20 cellular contexts compared by ENCODE assay signal in the genomic region with DNA sequence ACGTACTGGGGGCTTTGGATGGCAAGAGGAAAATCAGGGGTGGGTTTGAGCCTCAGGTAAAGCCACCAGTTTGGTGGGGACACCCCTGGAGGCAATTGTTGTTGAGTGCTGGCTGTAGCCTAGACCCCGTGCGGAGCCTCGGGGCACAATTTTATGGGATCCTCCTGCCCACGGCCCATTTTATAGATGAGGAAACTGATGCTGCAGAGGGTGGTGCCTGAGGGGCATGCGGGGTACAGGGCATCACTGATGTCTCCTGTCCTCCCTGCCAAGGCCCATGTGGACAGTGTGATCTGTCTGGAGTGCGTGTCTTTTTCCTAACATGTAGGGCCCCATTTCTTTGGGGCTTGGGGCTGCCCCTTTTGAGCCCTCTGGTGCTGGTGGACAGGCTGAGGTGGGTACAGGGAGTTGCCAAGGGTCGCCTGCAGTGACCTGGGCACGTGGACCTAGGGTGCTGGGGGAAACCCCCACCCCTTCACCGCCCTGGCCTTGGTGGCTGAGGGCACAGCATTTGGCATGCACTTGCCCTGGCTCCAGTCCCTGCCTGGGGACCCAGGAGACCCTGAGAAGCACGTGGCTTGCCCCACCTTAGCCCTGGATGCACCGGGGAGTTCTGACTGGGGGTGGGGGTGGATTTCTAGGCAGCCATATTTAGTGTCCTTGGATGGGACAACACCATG. TPM values are rescaled to one million over a fixed set of nuclear protein-coding genes. Genes with fewer than 3 reads are reported as not detected.
DNase-seq lines count a peak whose midpoint lies in the region; ATAC-seq and TF ChIP-seq lines count a peak whose summit lies in the region.
"Had no signal": no experiment of that assay in that cellular context is flagged by ENCODE, and none has a peak within 500 bp of the region (broad histone marks: within the 10 kb centered on the region; RNA-seq: fewer than 3 reads in every experiment).

No MANE protein-coding gene starts in this region.

- peaks cover 19% of the 10 kb centered on the region for H3F3A ChIP-seq in PC-9 (ENCODE audit: insufficient read depth, low read depth)

- H3K4me2 ChIP-seq in PC-9 = no peak overlapping the region
- H3K4me2 ChIP-seq: GM23338 had no signal

- BruUV-seq in PC-9 (replicated peaks; lab: Mats Ljungman, UMichigan) = no TSS peak

- DNase-seq in Right ventricle myocardium superior (peak; percentile 56), mucosa of descending colon (peak in 2 of 3 donors; percentile 48 to 52), PC-9 (no peak), NCI-H1048 (lab: John Stamatoyannopoulos, UW) (no peak), HuH-7.5 (ENCODE audit: low spot score) (no peak)
- DNase-seq in activated T-helper 1 cell treated with anti-CD3 and anti-CD28 coated beads, Interleukin-12 subunit alpha, Interleukin-12 subunit beta, Interleukin-2, Interleukin-4 antibody, amounts not matched to agents 30 ng/mL and 10 ng/mL and 1 ng/mL, durations not matched to agents 14 hours and 24 hours and 36 hours (ENCODE audit: low spot score) = no peak
- DNase-seq: activated CD4-positive, alpha-beta T cell treated with anti-CD3 and anti-CD28 coated beads, Interleukin-2, amount 50 U/mL, for 4 hours; activated naive CD4-positive, alpha-beta T cell treated with Interleukin-2 at 50 U/mL for 16 hours; CD4-positive, alpha-beta T cell; DND-41; foreskin keratinocyte; NCI-H1694 treated with DMSO at 0.1 percent for 48 hours; stimulated activated CD4-positive, alpha-beta T cell treated with anti-CD3 and anti-CD28 coated beads, Interleukin-1b, Interleukin-23, amount 100 ng/mL, for 48 hours had no signal

- H3K9me2 ChIP-seq in PC-9 (ENCODE audit: insufficient read depth) = no peaks in the 10 kb centered on the region

- H3K36me3 ChIP-seq in mucosa of descending colon (ENCODE audit: low read depth) (no peaks in the 10 kb centered on the region), rectal smooth muscle tissue (ENCODE audit: control insufficient read depth, insufficient read depth, low read length) (no peaks in the 10 kb centered on the region), PC-9 (ENCODE audit: low read depth) (no peaks in the 10 kb centered on the region)
- H3K36me3 ChIP-seq: right lobe of liver, upper lobe of right lung had no signal

- H3K4me3 Mint-ChIP-seq in activated T-helper 1 cell treated with anti-CD3 and anti-CD28 coated beads, Interleukin-12 subunit alpha, Interleukin-12 subunit beta, Interleukin-2, Interleukin-4 antibody, amounts not matched to agents 30 ng/mL and 10 ng/mL and 1 ng/mL, durations not matched to agents 14 hours and 24 hours and 36 hours = no peak overlapping the region
- H3K4me3 Mint-ChIP-seq: CD4-positive, alpha-beta T cell; GM23338; stimulated activated naive CD8-positive, alpha-beta T cell treated with anti-CD3 and anti-CD28 coated beads, Interleukin-15, Interleukin-2, amounts not matched to agents 100 ng/mL and 50 ng/mL, for 24 hours had no signal

- H3K79me2 ChIP-seq in PC-9 (ENCODE audit: low read depth) = 0 out of 2 replicates have a peak, but pooled peaks cover 4% of the 10 kb centered on the region

- no peak overlapping the region for H3K9ac ChIP-seq in rectal smooth muscle tissue (ENCODE audit: low read length)

- H3K9me3 Mint-ChIP-seq in activated T-helper 1 cell treated with anti-CD3 and anti-CD28 coated beads, Interleukin-12 subunit alpha, Interleukin-12 subunit beta, Interleukin-2, Interleukin-4 antibody, amounts not matched to agents 30 ng/mL and 10 ng/mL and 1 ng/mL, durations not matched to agents 14 hours and 24 hours and 36 hours = no peaks in the 10 kb centered on the region
- H3K9me3 Mint-ChIP-seq: CD4-positive, alpha-beta T cell; GM23338 had no signal

- H3K4me3 ChIP-seq in mucosa of descending colon (no peak overlapping the region), rectal smooth muscle tissue (ENCODE audit: low read length) (no peak overlapping the region), PC-9 (no peak overlapping the region)
- H3K4me3 ChIP-seq: GM23338, lung, right lobe of liver, upper lobe of right lung had no signal

- CTCF ChIA-PET in PC-9 (lab: Charles Lee) = no interaction called here

- H3K27me3 ChIP-seq in rectal smooth muscle tissue (ENCODE audit: control insufficient read depth, insufficient read depth, low read length) (no peaks in the 10 kb centered on the region), PC-9 (ENCODE audit: insufficient read depth, low read depth) (no peaks in the 10 kb centered on the region)
- H3K27me3 ChIP-seq: right lobe of liver had no signal

- POLR2A ChIA-PET in PC-9 (lab: Charles Lee; ENCODE audit: unreplicated experiment) = no interaction called here

- no peaks in the 10 kb centered on the region for H3K36me3 Mint-ChIP-seq in activated T-helper 1 cell treated with anti-CD3 and anti-CD28 coated beads, Interleukin-12 subunit alpha, Interleukin-12 subunit beta, Interleukin-2, Interleukin-4 antibody, amounts not matched to agents 30 ng/mL and 10 ng/mL and 1 ng/mL, durations not matched to agents 14 hours and 24 hours and 36 hours (ENCODE audit: low read depth)

- H3K4me1 ChIP-seq in mucosa of descending colon (ENCODE audit: low read depth) = peaks cover 51% of the 10 kb centered on the region
- peaks cover 52% of the 10 kb centered on the region for H3K4me1 ChIP-seq in rectal smooth muscle tissue (ENCODE audit: control insufficient read depth, insufficient read depth, low read length)
- H3K4me1 ChIP-seq in PC-9 (replicated peaks; ENCODE audit: insufficient read depth) = peaks cover 10% of the 10 kb centered on the region
- H3K4me1 ChIP-seq: foreskin keratinocyte, right lobe of liver, upper lobe of right lung had no signal

- no peak overlapping the region for H2AFZ ChIP-seq in PC-9
- H2AFZ ChIP-seq: GM23338 had no signal

- H3K9me3 ChIP-seq in mucosa of descending colon (no peaks in the 10 kb centered on the region), PC-9 (ENCODE audit: insufficient read depth, low read depth) (no peaks in the 10 kb centered on the region)
- H3K9me3 ChIP-seq: right lobe of liver, upper lobe of right lung had no signal

- intact Hi-C loops in Right ventricle myocardium superior (cut with DNase I) = no loop called here
- intact Hi-C loops in mucosa of descending colon (cut with DNase I, micrococcal nuclease) = no loop called here
- intact Hi-C loops in activated T-helper 1 cell treated with anti-CD3 and anti-CD28 coated beads, Interleukin-12 subunit alpha, Interleukin-12 subunit beta, Interleukin-2, Interleukin-4 antibody, amounts not matched to agents 30 ng/mL and 10 ng/mL and 1 ng/mL, durations not matched to agents 14 hours and 24 hours and 36 hours (cut with micrococcal nuclease) = no loop called here
- intact Hi-C loops in PC-9 (cut with micrococcal nuclease; ENCODE audit: unreplicated experiment) = no loop called here

- H3K27ac ChIP-seq in angular gyrus (ENCODE audit: low read depth, low read length) (peak overlapping the region; percentile 72), rectal smooth muscle tissue (ENCODE audit: low read depth, low read length) (peak overlapping the region; percentile 57), PC-9 (no peak overlapping the region)
- H3K27ac ChIP-seq: foreskin keratinocyte, right lobe of liver, upper lobe of right lung had no signal

- no peak overlapping the region for H3K27ac Mint-ChIP-seq in activated T-helper 1 cell treated with anti-CD3 and anti-CD28 coated beads, Interleukin-12 subunit alpha, Interleukin-12 subunit beta, Interleukin-2, Interleukin-4 antibody, amounts not matched to agents 30 ng/mL and 10 ng/mL and 1 ng/mL, durations not matched to agents 14 hours and 24 hours and 36 hours
- H3K27ac Mint-ChIP-seq: CD4-positive, alpha-beta T cell; GM23338; stimulated activated naive CD8-positive, alpha-beta T cell treated with anti-CD3 and anti-CD28 coated beads, Interleukin-15, Interleukin-2, amounts not matched to agents 100 ng/mL and 50 ng/mL, for 24 hours had no signal

- TF ChIP-seq CTCF in mucosa of descending colon (IDR thresholded peaks at IDR 0.05) (no peak), PC-9 (conservative IDR thresholded peaks at IDR 0.05) (no peak)

- peaks cover 5% of the 10 kb centered on the region for H3K4me1 Mint-ChIP-seq in activated T-helper 1 cell treated with anti-CD3 and anti-CD28 coated beads, Interleukin-12 subunit alpha, Interleukin-12 subunit beta, Interleukin-2, Interleukin-4 antibody, amounts not matched to agents 30 ng/mL and 10 ng/mL and 1 ng/mL, durations not matched to agents 14 hours and 24 hours and 36 hours (ENCODE audit: low read depth)

- peak; percentile 31 for ATAC-seq in Right ventricle myocardium superior (ENCODE audit: poor library complexity)
- no peak for ATAC-seq in mucosa of descending colon
- ATAC-seq: foreskin keratinocyte, GM23338, upper lobe of right lung had no signal

- H3K27me3 Mint-ChIP-seq in activated T-helper 1 cell treated with anti-CD3 and anti-CD28 coated beads, Interleukin-12 subunit alpha, Interleukin-12 subunit beta, Interleukin-2, Interleukin-4 antibody, amounts not matched to agents 30 ng/mL and 10 ng/mL and 1 ng/mL, durations not matched to agents 14 hours and 24 hours and 36 hours (ENCODE audit: insufficient read depth) = no peaks in the 10 kb centered on the region
- H3K27me3 Mint-ChIP-seq: CD4-positive, alpha-beta T cell; stimulated activated naive CD8-positive, alpha-beta T cell treated with anti-CD3 and anti-CD28 coated beads, Interleukin-15, Interleukin-2, amounts not matched to agents 100 ng/mL and 50 ng/mL, for 24 hours had no signal

- H4K20me1 ChIP-seq in PC-9 (ENCODE audit: insufficient read depth) = no peaks in the 10 kb centered on the region

RNA-seq across cellular contexts. Expression of a gene that starts 22.1 kb away (rescaled TPM):
- 222 TPM for total RNA-seq in Right ventricle myocardium superior
- total RNA-seq in mucosa of descending colon = 100 to 1,000 TPM; 175 to 276 (median 201) TPM
- total RNA-seq in activated T-helper 1 cell treated with anti-CD3 and anti-CD28 coated beads, Interleukin-12 subunit alpha, Interleukin-12 subunit beta, Interleukin-2, Interleukin-4 antibody, amounts not matched to agents 30 ng/mL and 10 ng/mL and 1 ng/mL, durations not matched to agents 14 hours and 24 hours and 36 hours = 2.2 and 3.0 TPM in 2 replicates
- total RNA-seq in PC-9 (2021) = 44.6 and 61.3 TPM in 2 replicates

Comparison
In these comparisons a context has a peak if more than half of its experiments do, and no peak if none do; other contexts are left out.
1. DNase-seq: peak in Right ventricle myocardium superior (single experiment) and mucosa of descending colon (2 of 3); none in activated T-helper 1 cell treated with anti-CD3 and anti-CD28 coated beads, Interleukin-12 subunit alpha, Interleukin-12 subunit beta, Interleukin-2, Interleukin-4 antibody, amounts not matched to agents 30 ng/mL and 10 ng/mL and 1 ng/mL, durations not matched to agents 14 hours and 24 hours and 36 hours (single experiment), PC-9 (0 of 2), NCI-H1048 (single experiment) and HuH-7.5 (single experiment).
2. RNA of a gene that starts 22.1 kb away (total RNA-seq): 222 TPM in Right ventricle myocardium superior (single experiment), 175 to 276 TPM in mucosa of descending colon and 44.6 to 61.3 TPM in PC-9; 2.2 to 3.0 TPM in activated T-helper 1 cell treated with anti-CD3 and anti-CD28 coated beads, Interleukin-12 subunit alpha, Interleukin-12 subunit beta, Interleukin-2, Interleukin-4 antibody, amounts not matched to agents 30 ng/mL and 10 ng/mL and 1 ng/mL, durations not matched to agents 14 hours and 24 hours and 36 hours; every median in the first group is over 10 times any median in the second.